In genomic region chr7:131546583-131547111, GRCh38 we compare ENCODE assay signal across 1 cellular context.
TF ChIP-seq lines count a peak whose summit lies in the region.

No MANE protein-coding gene starts in this region.

TF ChIP-seq in GM12878, 131 proteins besides CTCF, POLR2A, EP300 and RAD21 (continued from another document):
- no peak for TF ChIP-seq PRDM15 (CRISPR knock-in tag; IDR thresholded peaks at IDR 0.05)
- TF ChIP-seq HDGF (IDR thresholded peaks at IDR 0.05), result no peak
- peak; percentile 56; the same call in 1 of the 2 replicates for TF ChIP-seq JUNB (IDR thresholded peaks at IDR 0.05)
- no peak for TF ChIP-seq ZBTB4 (CRISPR knock-in tag; IDR thresholded peaks at IDR 0.05)
- TF ChIP-seq HDAC2 (IDR thresholded peaks at IDR 0.05), result no peak
- no peak for TF ChIP-seq HCFC1 (IDR thresholded peaks at IDR 0.05; ENCODE audit: low read length)
- TF ChIP-seq SMARCA5 (IDR thresholded peaks at IDR 0.05), result no peak
- TF ChIP-seq E4F1 (IDR thresholded peaks at IDR 0.05; ENCODE audit: borderline replicate concordance, partially characterized antibody), result no peak
- TF ChIP-seq REST (IDR thresholded peaks at IDR 0.05; ENCODE audit: low read depth, low read length), result no peak
- no peak for TF ChIP-seq SP1 (IDR thresholded peaks at IDR 0.05; ENCODE audit: low read depth, low read length)
- TF ChIP-seq YY1 (IDR thresholded peaks at IDR 0.05; ENCODE audit: low read depth, low read length), result 0 out of 2 replicates have a peak, but pooled peaks have one; percentile 16
